Comparison of ENCODE assay signal across 1 cellular context in genomic region chr19:17346109-17346671, GRCh38.
TF ChIP-seq lines count a peak whose summit lies in the region.

No MANE protein-coding gene starts in this region.

TF ChIP-seq in HepG2, 621 proteins besides CTCF, POLR2A, EP300 and RAD21 (continued from another document and continues in another):
- TF ChIP-seq HMGXB3 (CRISPR knock-in tag; IDR thresholded peaks at IDR 0.05; ENCODE audit: borderline replicate concordance) = no peak
- no peak for TF ChIP-seq HIVEP1 (CRISPR knock-in tag; IDR thresholded peaks at IDR 0.05)
- 0 out of 2 replicates have a peak, but pooled peaks have one; percentile 38 for TF ChIP-seq SAFB2 (CRISPR knock-in tag; IDR thresholded peaks at IDR 0.05; ENCODE audit: borderline replicate concordance, low read depth)
- TF ChIP-seq KLF12 (CRISPR knock-in tag; IDR thresholded peaks at IDR 0.05; ENCODE audit: borderline replicate concordance) = peak; percentile 59; the same call in 1 of the 2 replicates
- TF ChIP-seq TBX2 (CRISPR knock-in tag; IDR thresholded peaks at IDR 0.05; ENCODE audit: borderline replicate concordance) = no peak
- TF ChIP-seq RAD51 (IDR thresholded peaks at IDR 0.05; ENCODE audit: borderline replicate concordance) = no peak
- TF ChIP-seq RFXAP (CRISPR knock-in tag; IDR thresholded peaks at IDR 0.05; ENCODE audit: borderline replicate concordance) = no peak
- TF ChIP-seq ZNF510 (CRISPR knock-in tag; IDR thresholded peaks at IDR 0.05; ENCODE audit: low read depth) = no peak
- TF ChIP-seq ZFY (CRISPR knock-in tag; IDR thresholded peaks at IDR 0.05) = peak; percentile 55; the same call in 1 of the 2 replicates
- TF ChIP-seq SSRP1 (CRISPR knock-in tag; IDR thresholded peaks at IDR 0.05) = no peak
- no peak for TF ChIP-seq RARG (CRISPR knock-in tag; IDR thresholded peaks at IDR 0.05; ENCODE audit: low read depth)
- no peak for TF ChIP-seq ZNF644 (CRISPR knock-in tag; IDR thresholded peaks at IDR 0.05; ENCODE audit: low read depth)
- no peak for TF ChIP-seq CC2D1A (CRISPR knock-in tag; IDR thresholded peaks at IDR 0.05)
- TF ChIP-seq ZNF503 (CRISPR knock-in tag; IDR thresholded peaks at IDR 0.05) = no peak
- no peak for TF ChIP-seq CREB1 (IDR thresholded peaks at IDR 0.05)
- TF ChIP-seq CREB1 (CRISPR knock-in tag; IDR thresholded peaks at IDR 0.05) = no peak
- TF ChIP-seq FOSL2 (CRISPR knock-in tag; IDR thresholded peaks at IDR 0.05) = peak; percentile 35; the same call in 1 of the 2 replicates
- no peak for TF ChIP-seq ZNF83 (CRISPR knock-in tag; IDR thresholded peaks at IDR 0.05; ENCODE audit: borderline replicate concordance)
- TF ChIP-seq ZNF574 (CRISPR knock-in tag; IDR thresholded peaks at IDR 0.05) = 0 out of 2 replicates have a peak, but pooled peaks have one; percentile 34
- no peak for TF ChIP-seq XRCC5 (optimal IDR thresholded peaks at IDR 0.05; ENCODE audit: low read length)
- TF ChIP-seq ZNF205 (CRISPR knock-in tag; IDR thresholded peaks at IDR 0.05) = 0 out of 2 replicates have a peak, but pooled peaks have one; percentile 42
- no peak for TF ChIP-seq HOXA7 (CRISPR knock-in tag; IDR thresholded peaks at IDR 0.05)
- TF ChIP-seq TEF (CRISPR knock-in tag; IDR thresholded peaks at IDR 0.05) = no peak
- no peak for TF ChIP-seq ZNF740 (CRISPR knock-in tag; IDR thresholded peaks at IDR 0.05)
- peak; percentile 28 to 65; a peak in 2 of 4 replicates for TF ChIP-seq HMGXB4 (CRISPR knock-in tag; IDR thresholded peaks at IDR 0.05; ENCODE audit: borderline replicate concordance in 1 of 2, low read depth in 1 of 2)
- TF ChIP-seq ZNF674 (CRISPR knock-in tag; IDR thresholded peaks at IDR 0.05; ENCODE audit: low read depth) = no peak
- TF ChIP-seq DR1 (CRISPR knock-in tag; IDR thresholded peaks at IDR 0.05) = no peak
- TF ChIP-seq AFF4 (CRISPR knock-in tag; IDR thresholded peaks at IDR 0.05) = no peak
- TF ChIP-seq ARNTL (CRISPR knock-in tag; IDR thresholded peaks at IDR 0.05) = no peak
- no peak for TF ChIP-seq ZMYM4 (CRISPR knock-in tag; IDR thresholded peaks at IDR 0.05)
- TF ChIP-seq PCBP2 (optimal IDR thresholded peaks at IDR 0.05; ENCODE audit: low read depth, low read length, poor library complexity, severe bottlenecking) = no peak
- no peak for TF ChIP-seq TCF12 (IDR thresholded peaks at IDR 0.05)
- no peak for TF ChIP-seq TCF12 (CRISPR knock-in tag; IDR thresholded peaks at IDR 0.05)
- no peak for TF ChIP-seq THYN1 (CRISPR knock-in tag; IDR thresholded peaks at IDR 0.05; ENCODE audit: borderline replicate concordance, low read depth)
- TF ChIP-seq HNF4A (CRISPR knock-in tag; IDR thresholded peaks at IDR 0.05) = no peak
- no peak for TF ChIP-seq REPIN1 (CRISPR knock-in tag; IDR thresholded peaks at IDR 0.05; ENCODE audit: borderline replicate concordance, low read depth)
- no peak for TF ChIP-seq LRRFIP1 (CRISPR knock-in tag; conservative IDR thresholded peaks at IDR 0.05)
- no peak for TF ChIP-seq HES4 (CRISPR knock-in tag; IDR thresholded peaks at IDR 0.05; ENCODE audit: borderline replicate concordance)
- no peak for TF ChIP-seq ZNF597 (CRISPR knock-in tag; IDR thresholded peaks at IDR 0.05)
- TF ChIP-seq ZBTB38 (CRISPR knock-in tag; IDR thresholded peaks at IDR 0.05) = peak; percentile 42; the same call in 1 of the 2 replicates
- no peak for TF ChIP-seq NR3C1 (CRISPR knock-in tag; IDR thresholded peaks at IDR 0.05)
- TF ChIP-seq TAF1 (CRISPR knock-in tag; IDR thresholded peaks at IDR 0.05) = no peak
- 0 out of 2 replicates have a peak, but pooled peaks have one; percentile 25 for TF ChIP-seq RCOR2 (CRISPR knock-in tag; IDR thresholded peaks at IDR 0.05)
